ENCODE assay signal across 8 cellular contexts in genomic region chr5:148808864-148809642, GRCh38. TPM values are rescaled to one million over a fixed set of nuclear protein-coding genes. Genes with fewer than 3 reads are reported as not detected.
A peak's percentile ranks its signal among the peaks of the same experiment; 100 is the strongest.
DNase-seq lines count a peak whose midpoint lies in the region; ATAC-seq and TF ChIP-seq lines count a peak whose summit lies in the region.

No MANE protein-coding gene starts in this region.

- H2AK5ac ChIP-seq in mesendoderm (ENCODE audit: low read length): no peak overlapping the region

- H3K79me1 ChIP-seq in mesendoderm (ENCODE audit: low read length): no peaks in the 10 kb centered on the region

- no peak for TF ChIP-seq CTCF in ascending aorta (IDR thresholded peaks at IDR 0.05)

- H3K27me3 Mint-ChIP-seq in natural killer cell treated with Interleukin-12 subunit alpha and Interleukin-12 subunit beta and Interleukin-15 and Interleukin-18, amount 100 ng/mL, for 72 hours: no peaks in the 10 kb centered on the region

- no peak overlapping the region for H3K9ac ChIP-seq in mesendoderm (ENCODE audit: low read length)

- no peaks in the 10 kb centered on the region for H3K9me3 ChIP-seq in ascending aorta

- H3K36me3 ChIP-seq in ascending aorta: no peaks in the 10 kb centered on the region
- no peaks in the 10 kb centered on the region for H3K36me3 ChIP-seq in mesendoderm (ENCODE audit: control insufficient read depth, insufficient read depth, low read length)

- intact Hi-C loops in ascending aorta (cut with DNase I): no loop called here

- ATAC-seq in GM18873 (IDR thresholded peaks at IDR 0.05; ENCODE audit: low FRiP score, unreplicated experiment) (peak; percentile 79), HG03064 (IDR thresholded peaks at IDR 0.05; ENCODE audit: low read depth, unreplicated experiment) (peak; percentile 56)
- peak; percentile 78 to 87 for ATAC-seq in natural killer cell treated with Interleukin-12 subunit alpha and Interleukin-12 subunit beta and Interleukin-15 and Interleukin-18, amount 100 ng/mL, for 72 hours

- peak overlapping the region; percentile 6 to 49 for H3K4me3 ChIP-seq in ascending aorta
- H3K4me3 ChIP-seq in mesendoderm (ENCODE audit: low read length): no peak overlapping the region

- DNase-seq in Ammon's horn (ENCODE audit: low spot score): peak; percentile 46
- DNase-seq in NCI-H774 (lab: John Stamatoyannopoulos, UW): peak; percentile 20
- no peak for DNase-seq in ascending aorta (ENCODE audit: low spot score in 2 of 2)
- DNase-seq in natural killer cell treated with Interleukin-12 subunit alpha and Interleukin-12 subunit beta and Interleukin-15 and Interleukin-18, amount 100 ng/mL, for 72 hours (ENCODE audit: low spot score): no peak
- DNase-seq in mesendoderm: no peak
- DNase-seq in AG20443 (ENCODE audit: low spot score): no peak

- H3K27ac ChIP-seq in ascending aorta: peak overlapping the region in 1 of 2 donors; percentile 47
- H3K27ac ChIP-seq in mesendoderm (ENCODE audit: low read depth, low read length): no peak overlapping the region

- no peak overlapping the region for H3K23ac ChIP-seq in mesendoderm (ENCODE audit: low read length)

- H2BK15ac ChIP-seq in mesendoderm (replicated peaks; ENCODE audit: low read depth): no peak overlapping the region

- no peak overlapping the region for H4K8ac ChIP-seq in mesendoderm (ENCODE audit: low read depth, low read length)

- H3K27me3 ChIP-seq in ascending aorta: no peaks in the 10 kb centered on the region
- no peaks in the 10 kb centered on the region for H3K27me3 ChIP-seq in mesendoderm (ENCODE audit: insufficient read depth, low read length, poor library complexity)

- H3K4me2 ChIP-seq in mesendoderm (ENCODE audit: low read length): no peak overlapping the region

- no peaks in the 10 kb centered on the region for H3K9me3 Mint-ChIP-seq in natural killer cell treated with Interleukin-12 subunit alpha and Interleukin-12 subunit beta and Interleukin-15 and Interleukin-18, amount 100 ng/mL, for 72 hours

- H3K79me2 ChIP-seq in mesendoderm (ENCODE audit: control insufficient read depth, insufficient read depth, low read length): no peaks in the 10 kb centered on the region

- WGBS in mesendoderm (ENCODE audit: extremely low coverage, insufficient coverage, low lambda C conversion rate): no CpG with 5 or more reads among the region's 10 CpGs

- H3K36me3 Mint-ChIP-seq in natural killer cell treated with Interleukin-12 subunit alpha and Interleukin-12 subunit beta and Interleukin-15 and Interleukin-18, amount 100 ng/mL, for 72 hours: no peaks in the 10 kb centered on the region

- no peak overlapping the region for H2BK5ac ChIP-seq in mesendoderm (ENCODE audit: low read length)

- no peak overlapping the region for H2BK120ac ChIP-seq in mesendoderm (ENCODE audit: low read depth, low read length)

- H3K4me3 Mint-ChIP-seq in natural killer cell treated with Interleukin-12 subunit alpha and Interleukin-12 subunit beta and Interleukin-15 and Interleukin-18, amount 100 ng/mL, for 72 hours: peak overlapping the region; percentile 86

- no peak overlapping the region for H3K18ac ChIP-seq in mesendoderm (ENCODE audit: low read length)

- no peak overlapping the region for H4K5ac ChIP-seq in mesendoderm (ENCODE audit: low read length)

- H3K4me1 ChIP-seq in ascending aorta (peaks cover 0 to 18% of the 10 kb centered on the region in 2 donors), mesendoderm (ENCODE audit: control insufficient read depth, low read depth, low read length) (no peaks in the 10 kb centered on the region)

- peaks cover 36 to 57% of the 10 kb centered on the region in 2 donors for H3K4me1 Mint-ChIP-seq in natural killer cell treated with Interleukin-12 subunit alpha and Interleukin-12 subunit beta and Interleukin-15 and Interleukin-18, amount 100 ng/mL, for 72 hours (ENCODE audit: low read depth in 2 of 2)

- no peak overlapping the region for H3K4ac ChIP-seq in mesendoderm (ENCODE audit: low read depth, low read length)

- peak overlapping the region; percentile 74 to 94 for H3K27ac Mint-ChIP-seq in natural killer cell treated with Interleukin-12 subunit alpha and Interleukin-12 subunit beta and Interleukin-15 and Interleukin-18, amount 100 ng/mL, for 72 hours

- H3K56ac ChIP-seq in mesendoderm (ENCODE audit: low read length): no peak overlapping the region

RNA-seq across cellular contexts. Expression of gene ADRB2, which starts 17.4 kb away (rescaled TPM):
- total RNA-seq in ascending aorta: 11.2 TPM
- 1 to 10 TPM; 3.8 to 4.4 TPM for total RNA-seq in natural killer cell treated with Interleukin-12 subunit alpha and Interleukin-12 subunit beta and Interleukin-15 and Interleukin-18, amount 100 ng/mL, for 72 hours
- 0.59 TPM for polyA plus RNA-seq in mesendoderm (2013, experiment 1 of 2)
- 0.48 TPM for polyA plus RNA-seq in mesendoderm (2013, experiment 2 of 2)

Comparison
In these comparisons a context has a peak if more than half of its experiments do, and no peak if none do; other contexts are left out.
1. DNase-seq: peak in Ammon's horn (single experiment) and NCI-H774 (single experiment); none in ascending aorta (0 of 2), natural killer cell treated with Interleukin-12 subunit alpha and Interleukin-12 subunit beta and Interleukin-15 and Interleukin-18, amount 100 ng/mL, for 72 hours (single experiment), mesendoderm (single experiment) and AG20443 (single experiment).
2. Peak in every context shown above with its lines, with median percentiles within 50 percentile points of each other: ATAC-seq.